In genomic region chr20:11212288-11212687, GRCh38 we compare ENCODE assay signal across 33 cellular contexts.
"Had no signal": no experiment of that assay in that cellular context is flagged by ENCODE, and none has a peak within 500 bp of the region (broad histone marks: within the 10 kb centered on the region; RNA-seq: fewer than 3 reads in every experiment).

No MANE protein-coding gene starts in this region.

- H3K27me3 Mint-ChIP-seq: activated B cell treated with CpG ODN at 0.5 μM for 24 hours; activated CD4-positive, alpha-beta memory T cell treated with anti-CD3 and anti-CD28 coated beads for 36 hours; activated CD4-positive, alpha-beta T cell treated with anti-CD3 and anti-CD28 coated beads, Interleukin-2, amount 10 ng/mL, durations not matched to agents 24 days and 14 days; activated CD8-positive, alpha-beta memory T cell treated with anti-CD3 and anti-CD28 coated beads, Interleukin-2, amount 10 ng/mL, durations not matched to agents 7 days and 5 days; activated naive CD8-positive, alpha-beta T cell treated with anti-CD3 and anti-CD28 coated beads, Interleukin-2, amount 50 U/mL, for 24 hours had no signal

- H3K4me3 ChIP-seq: adrenal gland, body of pancreas, coronary artery, dorsolateral prefrontal cortex had no signal

- H3K27me3 ChIP-seq: body of pancreas, dorsolateral prefrontal cortex had no signal

- H3K4me1 Mint-ChIP-seq: activated B cell treated with CpG ODN at 0.5 μM for 24 hours; activated CD4-positive, alpha-beta T cell treated with anti-CD3 and anti-CD28 coated beads, Interleukin-2, amount 10 ng/mL, durations not matched to agents 24 days and 14 days; activated CD8-positive, alpha-beta memory T cell treated with anti-CD3 and anti-CD28 coated beads, Interleukin-2, amount 10 ng/mL, durations not matched to agents 7 days and 5 days; activated naive CD4-positive, alpha-beta T cell treated with anti-CD3 and anti-CD28 coated beads, Interleukin-2, amount 50 U/mL, for 24 hours; activated naive CD8-positive, alpha-beta T cell treated with anti-CD3 and anti-CD28 coated beads for 36 hours; activated naive CD8-positive, alpha-beta T cell treated with anti-CD3 and anti-CD28 coated beads, Interleukin-2, amount 50 U/mL, for 24 hours; central memory CD8-positive, alpha-beta T cell; T-helper 17 cell had no signal

- H3K9me3 ChIP-seq: adrenal gland, body of pancreas had no signal

- H3K27ac ChIP-seq: adrenal gland, body of pancreas, coronary artery, dorsolateral prefrontal cortex, WERI-Rb-1 had no signal

- ATAC-seq: activated CD4-positive, CD25-positive, alpha-beta regulatory T cell treated with anti-CD3 and anti-CD28 coated beads, Interleukin-2, amount 50 U/mL, for 24 hours; activated CD8-positive, alpha-beta memory T cell treated with anti-CD3 and anti-CD28 coated beads, Interleukin-2, amount 10 ng/mL, durations not matched to agents 7 days and 5 days; activated CD8-positive, alpha-beta T cell treated with anti-CD3 and anti-CD28 coated beads, Interleukin-2, amount 10 ng/mL, durations not matched to agents 7 days and 5 days; activated naive CD8-positive, alpha-beta T cell treated with anti-CD3 and anti-CD28 coated beads, Interleukin-2, amount 50 U/mL, for 24 hours; body of pancreas; esophagus mucosa; T-helper 17 cell had no signal

- H3K36me3 ChIP-seq: adrenal gland, WERI-Rb-1 had no signal

- H3K4me3 Mint-ChIP-seq: activated B cell treated with CpG ODN at 0.5 μM for 24 hours; activated CD4-positive, alpha-beta memory T cell treated with anti-CD3 and anti-CD28 coated beads for 36 hours; activated CD4-positive, alpha-beta T cell treated with anti-CD3 and anti-CD28 coated beads, Interleukin-2, amount 10 ng/mL, durations not matched to agents 24 days and 14 days; activated CD8-positive, alpha-beta memory T cell treated with anti-CD3 and anti-CD28 coated beads, Interleukin-2, amount 10 ng/mL, durations not matched to agents 7 days and 5 days; activated CD8-positive, alpha-beta T cell treated with anti-CD3 and anti-CD28 coated beads, Interleukin-2, amount 10 ng/mL, durations not matched to agents 7 days and 5 days; activated naive CD4-positive, alpha-beta T cell treated with anti-CD3 and anti-CD28 coated beads for 36 hours; activated naive CD4-positive, alpha-beta T cell treated with anti-CD3 and anti-CD28 coated beads, Interleukin-2, amount 50 U/mL, for 24 hours; activated naive CD8-positive, alpha-beta T cell treated with anti-CD3 and anti-CD28 coated beads for 36 hours; activated naive CD8-positive, alpha-beta T cell treated with anti-CD3 and anti-CD28 coated beads, Interleukin-2, amount 50 U/mL, for 24 hours; activated T-helper 1 cell treated with anti-CD3 and anti-CD28 coated beads, Interleukin-12 subunit alpha, Interleukin-12 subunit beta, Interleukin-2, Interleukin-4 antibody, amounts not matched to agents 30 ng/mL and 10 ng/mL and 1 ng/mL, durations not matched to agents 14 hours and 24 hours and 36 hours; central memory CD8-positive, alpha-beta T cell; dendritic cell treated with granulocyte-macrophage colony-stimulating factor and Interleukin-4, amounts not matched to agents 40 ng/mL and 50 ng/mL, for 4 days; endodermal cell; T-helper 17 cell; T-helper 2 cell treated with Interferon-gamma antibody and Interleukin-4, amounts not matched to agents 5 μg/mL and 100 μg/mL, for 36 hours had no signal

- H3K9me3 Mint-ChIP-seq: activated B cell treated with CpG ODN at 0.5 μM for 24 hours; activated CD4-positive, alpha-beta memory T cell treated with anti-CD3 and anti-CD28 coated beads for 36 hours; activated CD4-positive, alpha-beta T cell treated with anti-CD3 and anti-CD28 coated beads, Interleukin-2, amount 10 ng/mL, durations not matched to agents 24 days and 14 days; activated naive CD4-positive, alpha-beta T cell treated with anti-CD3 and anti-CD28 coated beads for 36 hours; activated naive CD4-positive, alpha-beta T cell treated with anti-CD3 and anti-CD28 coated beads, Interleukin-2, amount 50 U/mL, for 24 hours; activated naive CD8-positive, alpha-beta T cell treated with anti-CD3 and anti-CD28 coated beads for 36 hours; activated naive CD8-positive, alpha-beta T cell treated with anti-CD3 and anti-CD28 coated beads, Interleukin-2, amount 50 U/mL, for 24 hours; activated T-helper 1 cell treated with anti-CD3 and anti-CD28 coated beads, Interleukin-12 subunit alpha, Interleukin-12 subunit beta, Interleukin-2, Interleukin-4 antibody, amounts not matched to agents 30 ng/mL and 10 ng/mL and 1 ng/mL, durations not matched to agents 14 hours and 24 hours and 36 hours; activated T-helper 2 cell treated with anti-CD3 and anti-CD28 coated beads, Interferon-gamma antibody, Interleukin-2, Interleukin-4, amounts not matched to agents 10 μg/mL and 5 μg/mL and 100 μg/mL, durations not matched to agents 14 hours and 24 hours and 36 hours; central memory CD8-positive, alpha-beta T cell; dendritic cell treated with granulocyte-macrophage colony-stimulating factor and Interleukin-4, amounts not matched to agents 40 ng/mL and 50 ng/mL, for 4 days; endodermal cell; T-helper 2 cell treated with Interferon-gamma antibody and Interleukin-4, amounts not matched to agents 5 μg/mL and 100 μg/mL, for 36 hours had no signal

- DNase-seq: activated B cell treated with CpG ODN at 0.5 μM for 24 hours; activated CD4-positive, alpha-beta memory T cell treated with anti-CD3 and anti-CD28 coated beads for 36 hours; activated CD4-positive, alpha-beta T cell treated with anti-CD3 and anti-CD28 coated beads, Interleukin-2, amount 10 ng/mL, durations not matched to agents 24 days and 14 days; activated CD8-positive, alpha-beta memory T cell treated with anti-CD3 and anti-CD28 coated beads, Interleukin-2, amount 10 ng/mL, durations not matched to agents 7 days and 5 days; activated CD8-positive, alpha-beta memory T cell treated with anti-CD3 and anti-CD28 coated beads, Interleukin-2, amount 50 U/mL, for 4 hours; activated CD8-positive, alpha-beta T cell treated with anti-CD3 and anti-CD28 coated beads, Interleukin-2, amount 10 ng/mL, durations not matched to agents 7 days and 5 days; activated effector memory CD4-positive, alpha-beta T cell treated with anti-CD3 and anti-CD28 coated beads, Interleukin-2, amount 50 U/mL, for 16 hours; activated naive CD4-positive, alpha-beta T cell treated with anti-CD3 and anti-CD28 coated beads for 36 hours; activated naive CD8-positive, alpha-beta T cell treated with anti-CD3 and anti-CD28 coated beads for 36 hours; activated naive CD8-positive, alpha-beta T cell treated with anti-CD3 and anti-CD28 coated beads, Interleukin-2, amount 50 U/mL, for 24 hours; activated T-cell treated with anti-CD3 and anti-CD28 coated beads, Interleukin-2, amount 50 U/mL, for 1 hour; activated T-cell treated with anti-CD3 and anti-CD28 coated beads, Interleukin-2, amount 50 U/mL, for 48 hours; adrenal gland; amygdala; aorta; body of pancreas; dorsolateral prefrontal cortex; effector memory CD4-positive, alpha-beta T cell; endodermal cell; foreskin fibroblast; head of caudate nucleus; T-helper 17 cell; T1000; WERI-Rb-1 had no signal

- H3K36me3 Mint-ChIP-seq: activated CD4-positive, alpha-beta memory T cell treated with anti-CD3 and anti-CD28 coated beads for 36 hours; activated CD8-positive, alpha-beta memory T cell treated with anti-CD3 and anti-CD28 coated beads, Interleukin-2, amount 10 ng/mL, durations not matched to agents 7 days and 5 days; activated naive CD4-positive, alpha-beta T cell treated with anti-CD3 and anti-CD28 coated beads, Interleukin-2, amount 50 U/mL, for 24 hours; activated naive CD8-positive, alpha-beta T cell treated with anti-CD3 and anti-CD28 coated beads for 36 hours had no signal

- H3K27ac Mint-ChIP-seq: activated B cell treated with CpG ODN at 0.5 μM for 24 hours; activated CD4-positive, alpha-beta memory T cell treated with anti-CD3 and anti-CD28 coated beads for 36 hours; activated CD4-positive, alpha-beta T cell treated with anti-CD3 and anti-CD28 coated beads, Interleukin-2, amount 10 ng/mL, durations not matched to agents 24 days and 14 days; activated CD8-positive, alpha-beta memory T cell treated with anti-CD3 and anti-CD28 coated beads, Interleukin-2, amount 10 ng/mL, durations not matched to agents 7 days and 5 days; activated CD8-positive, alpha-beta T cell treated with anti-CD3 and anti-CD28 coated beads, Interleukin-2, amount 10 ng/mL, durations not matched to agents 7 days and 5 days; activated naive CD4-positive, alpha-beta T cell treated with anti-CD3 and anti-CD28 coated beads for 36 hours; activated naive CD4-positive, alpha-beta T cell treated with anti-CD3 and anti-CD28 coated beads, Interleukin-2, amount 50 U/mL, for 24 hours; activated naive CD8-positive, alpha-beta T cell treated with anti-CD3 and anti-CD28 coated beads for 36 hours; activated naive CD8-positive, alpha-beta T cell treated with anti-CD3 and anti-CD28 coated beads, Interleukin-2, amount 50 U/mL, for 24 hours; activated T-helper 1 cell treated with anti-CD3 and anti-CD28 coated beads, Interleukin-12 subunit alpha, Interleukin-12 subunit beta, Interleukin-2, Interleukin-4 antibody, amounts not matched to agents 30 ng/mL and 10 ng/mL and 1 ng/mL, durations not matched to agents 14 hours and 24 hours and 36 hours; activated T-helper 2 cell treated with anti-CD3 and anti-CD28 coated beads, Interferon-gamma antibody, Interleukin-2, Interleukin-4, amounts not matched to agents 10 μg/mL and 5 μg/mL and 100 μg/mL, durations not matched to agents 14 hours and 24 hours and 36 hours; dendritic cell treated with granulocyte-macrophage colony-stimulating factor and Interleukin-4, amounts not matched to agents 40 ng/mL and 50 ng/mL, for 4 days; endodermal cell; T-helper 17 cell; T-helper 2 cell treated with Interferon-gamma antibody and Interleukin-4, amounts not matched to agents 5 μg/mL and 100 μg/mL, for 36 hours had no signal
